In the genomic region with DNA sequence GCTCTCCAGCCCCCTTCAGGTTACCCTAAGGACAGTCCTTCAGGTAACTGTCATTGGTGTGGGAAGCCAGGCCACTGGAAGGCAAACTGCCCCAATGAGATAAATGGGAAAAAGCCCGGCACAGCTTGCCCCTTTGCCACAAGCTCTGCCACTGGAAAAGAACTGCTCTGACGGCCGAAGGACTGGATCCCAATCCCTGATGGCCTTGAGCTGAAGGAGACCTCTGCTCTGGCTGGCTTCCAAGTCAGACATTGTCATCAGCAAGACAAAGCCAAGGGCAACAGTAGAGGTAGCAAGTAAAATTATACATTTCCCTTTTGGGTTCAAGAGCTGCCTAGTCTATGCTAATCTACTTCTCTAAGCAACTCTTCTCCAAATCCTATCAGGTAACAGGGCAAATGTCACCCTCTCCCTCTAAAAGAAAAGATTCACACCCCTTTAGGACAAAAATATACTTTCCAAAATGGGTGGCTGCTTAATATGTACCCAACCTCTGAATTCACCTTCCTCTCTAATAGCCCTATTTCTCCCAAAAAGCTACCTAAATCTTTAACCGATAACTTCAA, we compare ENCODE assay signal across 1 cellular context.
TF ChIP-seq lines count a peak whose summit lies in the region.

No MANE protein-coding gene starts in this region.

TF ChIP-seq in K562, 482 proteins besides CTCF, POLR2A, EP300 and RAD21 (continued from another document):
- TF ChIP-seq, protein P1, sequence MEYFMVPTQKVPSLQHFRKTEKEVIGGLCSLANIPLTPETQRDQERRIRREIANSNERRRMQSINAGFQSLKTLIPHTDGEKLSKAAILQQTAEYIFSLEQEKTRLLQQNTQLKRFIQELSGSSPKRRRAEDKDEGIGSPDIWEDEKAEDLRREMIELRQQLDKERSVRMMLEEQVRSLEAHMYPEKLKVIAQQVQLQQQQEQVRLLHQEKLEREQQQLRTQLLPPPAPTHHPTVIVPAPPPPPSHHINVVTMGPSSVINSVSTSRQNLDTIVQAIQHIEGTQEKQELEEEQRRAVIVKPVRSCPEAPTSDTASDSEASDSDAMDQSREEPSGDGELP (CRISPR knock-in tag; IDR thresholded peaks at IDR 0.05; ENCODE audit: borderline replicate concordance) = no peak
- TF ChIP-seq DPF2 (IDR thresholded peaks at IDR 0.05) = peak; percentile 16; the same call in 1 of the 2 replicates
- no peak for TF ChIP-seq POLR2G (IDR thresholded peaks at IDR 0.05; ENCODE audit: low read depth, low read length)
- TF ChIP-seq, protein P2, sequence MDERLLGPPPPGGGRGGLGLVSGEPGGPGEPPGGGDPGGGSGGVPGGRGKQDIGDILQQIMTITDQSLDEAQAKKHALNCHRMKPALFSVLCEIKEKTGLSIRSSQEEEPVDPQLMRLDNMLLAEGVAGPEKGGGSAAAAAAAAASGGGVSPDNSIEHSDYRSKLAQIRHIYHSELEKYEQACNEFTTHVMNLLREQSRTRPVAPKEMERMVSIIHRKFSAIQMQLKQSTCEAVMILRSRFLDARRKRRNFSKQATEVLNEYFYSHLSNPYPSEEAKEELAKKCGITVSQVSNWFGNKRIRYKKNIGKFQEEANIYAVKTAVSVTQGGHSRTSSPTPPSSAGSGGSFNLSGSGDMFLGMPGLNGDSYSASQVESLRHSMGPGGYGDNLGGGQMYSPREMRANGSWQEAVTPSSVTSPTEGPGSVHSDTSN (CRISPR knock-in tag; IDR thresholded peaks at IDR 0.05; ENCODE audit: low read depth) = no peak
- TF ChIP-seq, protein P2 (tag; conservative IDR thresholded peaks at IDR 0.05; ENCODE audit: low read depth) = no peak
- TF ChIP-seq MGA (IDR thresholded peaks at IDR 0.05) = no peak
- TF ChIP-seq CXXC5 (CRISPR knock-in tag; IDR thresholded peaks at IDR 0.05) = peak; percentile 45; the same call in 1 of the 2 replicates
- TF ChIP-seq ZBTB8A (IDR thresholded peaks at IDR 0.05; ENCODE audit: partially characterized antibody) = no peak
- TF ChIP-seq ATF1 (CRISPR knock-in tag; IDR thresholded peaks at IDR 0.05) = no peak
- 0 out of 2 replicates have a peak, but pooled peaks have one; percentile 17 for TF ChIP-seq ATF1 (tag; IDR thresholded peaks at IDR 0.05)
- TF ChIP-seq U2AF2 (optimal IDR thresholded peaks at IDR 0.05; ENCODE audit: low read depth, low read length) = no peak
